Comparison of ENCODE assay signal across 8 cellular contexts in genomic region chr1:224542783-224543440, GRCh38.
A peak's percentile ranks its signal among the peaks of the same experiment; 100 is the strongest.
DNase-seq lines count a peak whose midpoint lies in the region; ATAC-seq, FAIRE-seq and TF ChIP-seq lines count a peak whose summit lies in the region.

No MANE protein-coding gene starts in this region.

- ATAC-seq in GM18498 (IDR thresholded peaks at IDR 0.05; ENCODE audit: unreplicated experiment) = no peak
- no peak for ATAC-seq in aorta (ENCODE audit: low FRiP score)

- no peaks in the 10 kb centered on the region for H3K27me3 ChIP-seq in SJCRH30
- H3K27me3 ChIP-seq in endothelial cell of umbilical vein (ENCODE audit: control insufficient read depth in 2 of 2, insufficient read depth in 2 of 2, low read length in 2 of 2) = no peaks in the 10 kb centered on the region
- H3K27me3 ChIP-seq in aorta (ENCODE audit: control insufficient read depth in 1 of 2, insufficient read depth in 2 of 2, low read length in 1 of 2) = no peaks in the 10 kb centered on the region

- H3K79me2 ChIP-seq in endothelial cell of umbilical vein (ENCODE audit: control insufficient read depth, insufficient read depth, low read length) = no peaks in the 10 kb centered on the region

- H3K36me3 ChIP-seq in SJCRH30 (no peaks in the 10 kb centered on the region), endothelial cell of umbilical vein (ENCODE audit: control insufficient read depth in 2 of 2, extremely low read depth in 1 of 2, insufficient read depth in 2 of 2, low read length in 2 of 2) (no peaks in the 10 kb centered on the region), aorta (ENCODE audit: control insufficient read depth in 1 of 2, insufficient read depth in 2 of 2, low read length in 1 of 2) (no peaks in the 10 kb centered on the region)

- H3K27ac ChIP-seq in SJCRH30 (peak overlapping the region; percentile 79), endothelial cell of umbilical vein (ENCODE audit: insufficient read depth, low read depth, low read length) (peak overlapping the region; percentile 100), aorta (ENCODE audit: low read depth in 1 of 2, low read length in 2 of 2) (no peak overlapping the region)

- dilution Hi-C loops in endothelial cell of umbilical vein (cut with MboI; ENCODE audit: extremely low pct_ligation_motif_present, low sequenced_read_pairs) = no loop called here

- POLR2A ChIA-PET in endothelial cell of umbilical vein (lab: Charles Lee) = interaction anchor here (0.5 to 1.6 kb wide), 4 partner anchors 14 to 205 kb away, joined by 3 to 7 read pairs (median 4); no protein-coding TSS in a partner anchor

- no TSS peak for BruUV-seq in endothelial cell of umbilical vein (replicated peaks; lab: Mats Ljungman, UMichigan)

- FAIRE-seq in H54 (lab: Jason Lieb, UNC) (peak; percentile 79), endothelial cell of umbilical vein (lab: Jason Lieb, UNC) (peak; percentile 97)

- H3K4me3 ChIP-seq in SJCRH30 = no peak overlapping the region
- H3K4me3 ChIP-seq in endothelial cell of umbilical vein (replicated peaks in 1 of 3; ENCODE audit: insufficient read depth in 1 of 3, low read depth in 1 of 3, low read length in 3 of 3) = peak overlapping the region in 1 of 3 experiments; percentile 31
- H3K4me3 ChIP-seq in aorta (ENCODE audit: low read length in 2 of 2) = no peak overlapping the region

- DNase-seq in H54 (ENCODE audit: insufficient read length, low spot score) (peak; percentile 57), SJCRH30 (peak; percentile 70 to 83), endothelial cell of umbilical vein (ENCODE audit: low read depth, low spot score) (peak; percentile 96), germinal center (ENCODE audit: low spot score) (no peak), C1 segment of cervical spinal cord (lab: John Stamatoyannopoulos, UW) (no peak), aorta (no peak)
- peak; percentile 8 to 13 for DNase-seq in stimulated activated CD4-positive, alpha-beta T cell treated with anti-CD3 and anti-CD28 coated beads, Interleukin-2, amount 100 ng/mL, for 48 hours

- WGBS in aorta, 2 donors = 70 to 80% methylated on average over 7 of the region's 7 CpGs

- no peak for TF ChIP-seq CTCF in endothelial cell of umbilical vein (IDR thresholded peaks at IDR 0.05; ENCODE audit: extremely low read depth in 1 of 2, insufficient read depth in 1 of 2, low read depth in 1 of 2, low read length in 2 of 2)

- H3K9ac ChIP-seq in endothelial cell of umbilical vein (replicated peaks; ENCODE audit: extremely low read depth, insufficient read depth, low read length) = peak overlapping the region; percentile 80

- no peak; the same call in 1 of the 2 replicates for TF ChIP-seq POLR2A in H54 (IDR thresholded peaks at IDR 0.05; ENCODE audit: low read depth, low read length)
- peak; percentile 11 for TF ChIP-seq POLR2A in endothelial cell of umbilical vein (IDR thresholded peaks at IDR 0.05; ENCODE audit: low read depth, low read length)

- intact Hi-C loops in endothelial cell of umbilical vein (cut with micrococcal nuclease) (loop anchor here (1.0 to 10.0 kb wide), 7 partner anchors 30 to 698 kb away; partner anchors contain the start of genes TP53BP2 and WDR26), aorta (cut with DNase I) (no loop called here)

- H4K20me1 ChIP-seq in endothelial cell of umbilical vein (replicated peaks; ENCODE audit: control insufficient read depth, extremely low read depth, insufficient read depth, low read length) = no peaks in the 10 kb centered on the region

- H3K4me1 ChIP-seq in SJCRH30 (peaks cover 43% of the 10 kb centered on the region), endothelial cell of umbilical vein (ENCODE audit: control insufficient read depth, extremely low read depth, insufficient read depth, low read length) (peaks cover 53% of the 10 kb centered on the region), aorta (ENCODE audit: control insufficient read depth in 1 of 2, insufficient read depth in 2 of 2, low read length in 2 of 2) (no peaks in the 10 kb centered on the region)

- no peaks in the 10 kb centered on the region for H3K9me3 ChIP-seq in SJCRH30 (replicated peaks)
- no peaks in the 10 kb centered on the region for H3K9me3 ChIP-seq in endothelial cell of umbilical vein (replicated peaks; ENCODE audit: control insufficient read depth, insufficient read depth, low read length)
- no peaks in the 10 kb centered on the region for H3K9me3 ChIP-seq in aorta (ENCODE audit: control insufficient read depth, low read length)

- CTCF ChIA-PET in endothelial cell of umbilical vein (lab: Charles Lee) = interaction anchor here (0.8 to 2.3 kb wide), 13 partner anchors 12 to 309 kb away, joined by 3 to 15 read pairs (median 4); no protein-coding TSS in a partner anchor

- peak overlapping the region; percentile 65 for H2AFZ ChIP-seq in endothelial cell of umbilical vein (ENCODE audit: low read depth, low read length)

- H3K4me2 ChIP-seq in endothelial cell of umbilical vein (ENCODE audit: insufficient read depth, low read length) = peak overlapping the region; percentile 71

- no peaks in the 10 kb centered on the region for H3K9me1 ChIP-seq in endothelial cell of umbilical vein (replicated peaks; ENCODE audit: control insufficient read depth, extremely low read depth, insufficient read depth, low read length)

TF ChIP-seq in endothelial cell of umbilical vein, 7 proteins besides CTCF, POLR2A, EP300 and RAD21:
- no peak for TF ChIP-seq EZH2 (IDR thresholded peaks at IDR 0.05; ENCODE audit: borderline replicate concordance, low read depth, low read length, severe bottlenecking)
- no peak for TF ChIP-seq MAX (IDR thresholded peaks at IDR 0.05; ENCODE audit: insufficient read depth, insufficient read length)
- peak; percentile 100 for TF ChIP-seq FOS (IDR thresholded peaks at IDR 0.05; ENCODE audit: borderline replicate concordance, insufficient read depth, low read length)
- peak; percentile 98 for TF ChIP-seq JUN (IDR thresholded peaks at IDR 0.05; ENCODE audit: borderline replicate concordance, insufficient read depth, insufficient read length, low read depth)
- peak; percentile 83 for TF ChIP-seq POLR2AphosphoS5 (IDR thresholded peaks at IDR 0.05; ENCODE audit: insufficient read depth, low read depth, low read length)
- TF ChIP-seq MYC (IDR thresholded peaks at IDR 0.05; ENCODE audit: low read depth, low read length) = no peak
- TF ChIP-seq GATA2 (IDR thresholded peaks at IDR 0.05; ENCODE audit: insufficient read depth, insufficient read length, low read depth, low read length) = peak; percentile 99

Comparison
In these comparisons a context has a peak if more than half of its experiments do, and no peak if none do; other contexts are left out.
1. DNase-seq: peak in H54 (single experiment), SJCRH30 (2 of 2), endothelial cell of umbilical vein (single experiment) and stimulated activated CD4-positive, alpha-beta T cell treated with anti-CD3 and anti-CD28 coated beads, Interleukin-2, amount 100 ng/mL, for 48 hours (2 of 2); none in germinal center (single experiment), C1 segment of cervical spinal cord (0 of 14) and aorta (0 of 2).
2. H3K27ac ChIP-seq: peak in SJCRH30 (single experiment) and endothelial cell of umbilical vein (single experiment); none in aorta (0 of 2).